Comparison of ENCODE assay signal across 7 cellular contexts in the genomic region with DNA sequence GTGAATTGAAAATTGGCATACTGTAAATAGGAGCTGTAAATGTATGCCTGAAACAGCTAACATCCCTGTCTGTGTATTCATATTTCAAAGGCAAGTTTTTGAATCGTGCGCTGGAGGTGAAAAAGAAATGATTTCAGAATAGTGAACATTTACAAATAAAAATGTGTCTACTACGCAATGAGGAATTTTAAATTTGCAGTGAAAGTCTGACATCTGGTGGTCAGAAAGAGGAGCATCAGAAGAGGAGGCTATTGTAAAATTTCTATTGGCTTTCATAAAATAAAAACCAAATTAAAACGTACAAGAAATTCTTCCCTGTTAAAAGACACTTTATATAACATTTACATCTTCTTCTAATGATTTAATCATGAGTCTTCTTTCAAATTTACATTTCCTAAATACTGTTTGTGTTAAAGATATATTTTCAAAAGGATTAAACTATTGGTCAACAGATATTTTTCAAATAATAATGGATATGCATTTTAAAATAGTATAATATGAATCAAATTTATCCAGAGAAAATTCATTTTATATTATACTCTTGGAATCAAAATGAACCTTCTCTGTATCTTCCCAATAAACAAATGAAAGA.
DNase-seq lines count a peak whose midpoint lies in the region; ATAC-seq and TF ChIP-seq lines count a peak whose summit lies in the region.

No MANE protein-coding gene starts in this region.

- H2AFZ ChIP-seq in OCI-LY7 (ENCODE audit: low read length): peak overlapping the region; percentile 48; the same call in 1 of the 2 replicates

- no peak overlapping the region for H3K4me2 ChIP-seq in OCI-LY7 (ENCODE audit: low read length)

- peak; percentile 73 for ATAC-seq in HG03565 (IDR thresholded peaks at IDR 0.05; ENCODE audit: unreplicated experiment)

- no peaks in the 10 kb centered on the region for H4K20me1 ChIP-seq in OCI-LY7 (ENCODE audit: insufficient read depth, low read length)

- TF ChIP-seq EP300 in esophagus muscularis mucosa (IDR thresholded peaks at IDR 0.05): no peak

- no peak overlapping the region for H3K4me3 ChIP-seq in GM12864 (ENCODE audit: low read depth, low read length)
- H3K4me3 ChIP-seq in OCI-LY7 (ENCODE audit: low read depth, low read length, poor library complexity, severe bottlenecking): no peak overlapping the region
- peak overlapping the region in 3 of 4 donors; percentile 9 to 36 (median 19) for H3K4me3 ChIP-seq in esophagus muscularis mucosa

- no peak for DNase-seq in GM12864 (ENCODE audit: low read depth)
- DNase-seq in OCI-LY7 (ENCODE audit: low spot score): peak; percentile 51
- DNase-seq in esophagus muscularis mucosa (ENCODE audit: extremely low spot score): no peak
- DNase-seq in retina: peak; percentile 22
- DNase-seq in T1000 (lab: John Stamatoyannopoulos, UW): no peak
- no peak for DNase-seq in KG1 (lab: John Stamatoyannopoulos, UW)

- POLR2A ChIA-PET in OCI-LY7 (lab: Charles Lee): no interaction called here

- intact Hi-C loops in OCI-LY7 (cut with micrococcal nuclease; ENCODE audit: unreplicated experiment): no loop called here
- intact Hi-C loops in esophagus muscularis mucosa (cut with DNase I): no loop called here

- 6% methylated on average over 4 of the region's 4 CpGs for WGBS in esophagus muscularis mucosa

- TF ChIP-seq CTCF in GM12864 (IDR thresholded peaks at IDR 0.05; ENCODE audit: low read depth, low read length, missing control alignments) (peak; percentile 58), OCI-LY7 (conservative IDR thresholded peaks at IDR 0.05; ENCODE audit: low read length) (peak; percentile 95), esophagus muscularis mucosa (IDR thresholded peaks at IDR 0.05) (peak; percentile 65 to 85 (median 82))

- H3K27ac ChIP-seq in OCI-LY7 (ENCODE audit: low read depth, low read length, poor library complexity, severe bottlenecking) (no peak overlapping the region), esophagus muscularis mucosa (replicated peaks in 1 of 4) (no peak overlapping the region)

- peaks cover 0 to 25% (median 2%) of the 10 kb centered on the region in 4 donors for H3K27me3 ChIP-seq in esophagus muscularis mucosa

- H3K9me3 ChIP-seq in OCI-LY7 (ENCODE audit: low read length) (no peaks in the 10 kb centered on the region), esophagus muscularis mucosa (no peaks in the 10 kb centered on the region)

- no peaks in the 10 kb centered on the region for H3K79me2 ChIP-seq in OCI-LY7 (ENCODE audit: insufficient read depth, low read depth, low read length)

- no peaks in the 10 kb centered on the region for H3K9me2 ChIP-seq in OCI-LY7 (ENCODE audit: insufficient read depth, low read length)

- H3K36me3 ChIP-seq in OCI-LY7 (ENCODE audit: insufficient read depth, low read length) (no peaks in the 10 kb centered on the region), esophagus muscularis mucosa (no peaks in the 10 kb centered on the region)

- H3K4me1 ChIP-seq in OCI-LY7 (ENCODE audit: insufficient read depth, low read length, poor library complexity, severe bottlenecking) (peaks cover 4% of the 10 kb centered on the region), esophagus muscularis mucosa (peaks cover 0 to 1% (median under 1%) of the 10 kb centered on the region in 4 donors)

- no TSS peak for BruUV-seq in OCI-LY7 (replicated peaks; lab: Mats Ljungman, UMichigan)

- no peak for TF ChIP-seq POLR2A in esophagus muscularis mucosa (IDR thresholded peaks at IDR 0.05; ENCODE audit: low read depth)

- CTCF ChIA-PET in OCI-LY7 (lab: Charles Lee; ENCODE audit: unreplicated experiment): no interaction called here

Comparison
In these comparisons a context has a peak if more than half of its experiments do, and no peak if none do; other contexts are left out.
1. DNase-seq: peak in OCI-LY7 (single experiment) and retina (single experiment); none in GM12864 (single experiment), esophagus muscularis mucosa (single experiment), T1000 (single experiment) and KG1 (single experiment).
2. H3K4me3 ChIP-seq: peak in esophagus muscularis mucosa (3 of 4); none in GM12864 (single experiment) and OCI-LY7 (single experiment).
3. Peak in every context shown above with its lines, with median percentiles within 50 percentile points of each other: CTCF ChIP-seq.